20 cellular contexts compared by ENCODE assay signal in genomic region chr9:75448281-75448680, GRCh38.
DNase-seq lines count a peak whose midpoint lies in the region; ATAC-seq and TF ChIP-seq lines count a peak whose summit lies in the region.
"Had no signal": no experiment of that assay in that cellular context is flagged by ENCODE, and none has a peak within 500 bp of the region (broad histone marks: within the 10 kb centered on the region; RNA-seq: fewer than 3 reads in every experiment).

No MANE protein-coding gene starts in this region.

- 0% methylated on average over 2 of the region's 2 CpGs for WGBS in mammary epithelial cell (ENCODE audit: low coverage, missing lambda C conversion rate)
- WGBS in heart right ventricle, 2 donors: 56 to 61% methylated on average over 2 of the region's 2 CpGs

- H3K36me3 ChIP-seq in breast epithelium (no peaks in the 10 kb centered on the region), mammary epithelial cell (ENCODE audit: insufficient read depth, low read length) (no peaks in the 10 kb centered on the region), heart right ventricle (no peaks in the 10 kb centered on the region)
- H3K36me3 ChIP-seq: BLaER1 had no signal

- peak overlapping the region; percentile 65 to 71 for H3K27ac ChIP-seq in breast epithelium
- no peak overlapping the region for H3K27ac ChIP-seq in mammary epithelial cell (ENCODE audit: insufficient read depth, low read depth, low read length)
- H3K27ac ChIP-seq in heart right ventricle: peak overlapping the region in 6 of 10 donors; percentile 4 to 43 (median 24)
- H3K27ac ChIP-seq: 22Rv1, BLaER1 had no signal

- peak in 1 of 2 donors; percentile 50 for DNase-seq in breast epithelium (ENCODE audit: low spot score in 2 of 2)
- DNase-seq in mammary epithelial cell: no peak
- DNase-seq in heart right ventricle: no peak
- DNase-seq in osteocyte (ENCODE audit: extremely low spot score, unreplicated experiment): no peak
- no peak for DNase-seq in Calu3
- DNase-seq in activated effector memory CD4-positive, alpha-beta T cell treated with Interleukin-2 at 50 U/mL for 16 hours: no peak
- DNase-seq in NCI-H1417 (lab: John Stamatoyannopoulos, UW): no peak
- DNase-seq: activated CD4-positive, CD25-positive, alpha-beta regulatory T cell treated with anti-CD3 and anti-CD28 coated beads, Interleukin-2, amount 50 U/mL, for 72 hours; activated naive CD4-positive, alpha-beta T cell treated with Interleukin-2 at 50 U/mL for 16 hours; DMS153; effector CD4-positive, alpha-beta T cell; naive thymus-derived CD8-positive, alpha-beta T cell; NCI-H187; NCI-H446; retina; SIG-M5; stimulated activated CD4-positive, alpha-beta T cell treated with anti-CD3 and anti-CD28 coated beads, Interleukin-2, amount 100 ng/mL, for 24 hours had no signal

- dilution Hi-C loops in mammary epithelial cell (cut with HindIII; ENCODE audit: low sequenced_read_pairs): no loop called here

- in situ Hi-C loops in mammary epithelial cell (cut with MboI; ENCODE audit: low sequenced_read_pairs in 2 of 2): no loop called here

- no peak overlapping the region for H3K4me3 Mint-ChIP-seq in osteocyte (ENCODE audit: unreplicated experiment)
- no peak overlapping the region for H3K4me3 Mint-ChIP-seq in Calu3 (ENCODE audit: low read depth, unreplicated experiment)
- no peak overlapping the region for H3K4me3 Mint-ChIP-seq in stimulated activated memory B cell treated with anti-CD40 and anti-IgM and Interleukin-4, amounts not matched to agents 10 μg/mL and 1 μg/mL and 100 μg/mL, for 72 hours
- H3K4me3 Mint-ChIP-seq: naive thymus-derived CD8-positive, alpha-beta T cell had no signal

- peak; percentile 32 to 76 (median 50) for ATAC-seq in heart right ventricle
- ATAC-seq in stimulated activated memory B cell treated with anti-CD40 and anti-IgM and Interleukin-4, amounts not matched to agents 10 μg/mL and 1 μg/mL and 100 μg/mL, for 72 hours: no peak
- ATAC-seq: naive thymus-derived CD8-positive, alpha-beta T cell had no signal

- H3K27me3 ChIP-seq in breast epithelium (no peaks in the 10 kb centered on the region), mammary epithelial cell (ENCODE audit: insufficient read depth, low read length) (no peaks in the 10 kb centered on the region), heart right ventricle (no peaks in the 10 kb centered on the region)
- H3K27me3 ChIP-seq: BLaER1 had no signal

- intact Hi-C loops in breast epithelium (cut with DNase I; ENCODE audit: low total_unique reads) (no loop called here), mammary epithelial cell (cut with micrococcal nuclease) (no loop called here), heart right ventricle (cut with DNase I) (no loop called here), Calu3 (cut with micrococcal nuclease; ENCODE audit: unreplicated experiment) (no loop called here)

- no peak overlapping the region for H3K9ac ChIP-seq in mammary epithelial cell (ENCODE audit: insufficient read depth, low read length)
- H3K9ac ChIP-seq: BLaER1 had no signal

- H3K9me3 Mint-ChIP-seq in osteocyte (ENCODE audit: unreplicated experiment) (peaks cover 21% of the 10 kb centered on the region), Calu3 (ENCODE audit: low read depth, unreplicated experiment) (no peaks in the 10 kb centered on the region)
- H3K9me3 Mint-ChIP-seq in stimulated activated memory B cell treated with anti-CD40 and anti-IgM and Interleukin-4, amounts not matched to agents 10 μg/mL and 1 μg/mL and 100 μg/mL, for 72 hours: peaks cover 5% of the 10 kb centered on the region

- no peaks in the 10 kb centered on the region for H3K27me3 Mint-ChIP-seq in osteocyte (ENCODE audit: unreplicated experiment)
- H3K27me3 Mint-ChIP-seq in Calu3 (ENCODE audit: unreplicated experiment): peaks cover 57% of the 10 kb centered on the region
- H3K27me3 Mint-ChIP-seq in stimulated activated memory B cell treated with anti-CD40 and anti-IgM and Interleukin-4, amounts not matched to agents 10 μg/mL and 1 μg/mL and 100 μg/mL, for 72 hours: no peaks in the 10 kb centered on the region

- CTCF ChIA-PET in mammary epithelial cell (lab: Charles Lee; ENCODE audit: low non-redundant PET) (no interaction called here), Calu3 (lab: Charles Lee) (no interaction called here)

- no peak for TF ChIP-seq POLR2A in breast epithelium (IDR thresholded peaks at IDR 0.05)

- no peak overlapping the region for H2AFZ ChIP-seq in mammary epithelial cell (ENCODE audit: low read depth, low read length)

- no peak overlapping the region for H3K4me2 ChIP-seq in mammary epithelial cell (ENCODE audit: insufficient read depth, low read depth, low read length)
- H3K4me2 ChIP-seq: BLaER1 had no signal

- no peaks in the 10 kb centered on the region for H4K20me1 ChIP-seq in mammary epithelial cell (ENCODE audit: insufficient read depth, low read length)
- H4K20me1 ChIP-seq: BLaER1 had no signal

- no peaks in the 10 kb centered on the region for H3K9me3 ChIP-seq in breast epithelium
- H3K9me3 ChIP-seq in mammary epithelial cell (replicated peaks; ENCODE audit: insufficient read depth, low read length): no peaks in the 10 kb centered on the region
- no peaks in the 10 kb centered on the region for H3K9me3 ChIP-seq in heart right ventricle
- H3K9me3 ChIP-seq: BLaER1 had no signal

- peaks cover 3 to 11% of the 10 kb centered on the region in 2 donors for H3K4me1 ChIP-seq in breast epithelium
- H3K4me1 ChIP-seq in mammary epithelial cell (ENCODE audit: insufficient read depth, low read length): no peaks in the 10 kb centered on the region
- peaks cover 7 to 53% (median 25%) of the 10 kb centered on the region in 9 donors for H3K4me1 ChIP-seq in heart right ventricle
- H3K4me1 ChIP-seq: BLaER1 had no signal

- H3K4me3 ChIP-seq in breast epithelium (no peak overlapping the region), mammary epithelial cell (replicated peaks in 1 of 3; ENCODE audit: insufficient read depth in 1 of 3, low read depth in 2 of 3, low read length in 3 of 3) (no peak overlapping the region), heart right ventricle (no peak overlapping the region)
- H3K4me3 ChIP-seq: BLaER1 had no signal

- H3K27ac Mint-ChIP-seq in osteocyte (ENCODE audit: unreplicated experiment) (peak overlapping the region; percentile 92), Calu3 (ENCODE audit: unreplicated experiment) (no peak overlapping the region)
- no peak overlapping the region for H3K27ac Mint-ChIP-seq in stimulated activated memory B cell treated with anti-CD40 and anti-IgM and Interleukin-4, amounts not matched to agents 10 μg/mL and 1 μg/mL and 100 μg/mL, for 72 hours
- H3K27ac Mint-ChIP-seq: naive thymus-derived CD8-positive, alpha-beta T cell had no signal

- H3K4me1 Mint-ChIP-seq in osteocyte (ENCODE audit: unreplicated experiment): peaks cover 69% of the 10 kb centered on the region
- H3K4me1 Mint-ChIP-seq in Calu3 (ENCODE audit: low read depth, unreplicated experiment): no peaks in the 10 kb centered on the region
- no peaks in the 10 kb centered on the region for H3K4me1 Mint-ChIP-seq in stimulated activated memory B cell treated with anti-CD40 and anti-IgM and Interleukin-4, amounts not matched to agents 10 μg/mL and 1 μg/mL and 100 μg/mL, for 72 hours
- H3K4me1 Mint-ChIP-seq: naive thymus-derived CD8-positive, alpha-beta T cell had no signal

- H3K36me3 Mint-ChIP-seq in osteocyte (ENCODE audit: unreplicated experiment) (no peaks in the 10 kb centered on the region), Calu3 (ENCODE audit: insufficient read depth, unreplicated experiment) (no peaks in the 10 kb centered on the region)
- no peaks in the 10 kb centered on the region for H3K36me3 Mint-ChIP-seq in stimulated activated memory B cell treated with anti-CD40 and anti-IgM and Interleukin-4, amounts not matched to agents 10 μg/mL and 1 μg/mL and 100 μg/mL, for 72 hours
- H3K36me3 Mint-ChIP-seq: naive thymus-derived CD8-positive, alpha-beta T cell had no signal

- TF ChIP-seq CTCF in breast epithelium (IDR thresholded peaks at IDR 0.05): no peak
- TF ChIP-seq CTCF in mammary epithelial cell (conservative IDR thresholded peaks at IDR 0.05 in 1 of 2, IDR thresholded peaks at IDR 0.05 in 1 of 2; ENCODE audit: extremely low read depth in 1 of 2, insufficient read depth in 1 of 2, low read depth in 1 of 2, low read length in 2 of 2): no peak
- TF ChIP-seq CTCF in heart right ventricle (IDR thresholded peaks at IDR 0.05): no peak
- no peak for TF ChIP-seq CTCF in osteocyte (IDR thresholded peaks at IDR 0.05)
- no peak for TF ChIP-seq CTCF in Calu3 (IDR thresholded peaks at IDR 0.05; ENCODE audit: unreplicated experiment)

- no peaks in the 10 kb centered on the region for H3K79me2 ChIP-seq in mammary epithelial cell (ENCODE audit: insufficient read depth, low read length)

- no TSS peak for BruUV-seq in mammary epithelial cell (replicated peaks; lab: Mats Ljungman, UMichigan)
- no TSS peak for BruUV-seq in Calu3 (replicated peaks; lab: Mats Ljungman, UMichigan)
